In genomic region chr1:225707824-225708223, GRCh38 we compare ENCODE assay signal across 1 cellular context.
TF ChIP-seq lines count a peak whose summit lies in the region.

No MANE protein-coding gene starts in this region.

TF ChIP-seq in K562, 482 proteins besides CTCF, POLR2A, EP300 and RAD21:
- TF ChIP-seq EZH2 (IDR thresholded peaks at IDR 0.05; ENCODE audit: borderline replicate concordance, low read depth, low read length) (0 out of 2 replicates have a peak, but pooled peaks have one; percentile 10), STAT6 (CRISPR knock-in tag; IDR thresholded peaks at IDR 0.05) (no peak)
